1 cellular context compared by ENCODE assay signal in the genomic region with DNA sequence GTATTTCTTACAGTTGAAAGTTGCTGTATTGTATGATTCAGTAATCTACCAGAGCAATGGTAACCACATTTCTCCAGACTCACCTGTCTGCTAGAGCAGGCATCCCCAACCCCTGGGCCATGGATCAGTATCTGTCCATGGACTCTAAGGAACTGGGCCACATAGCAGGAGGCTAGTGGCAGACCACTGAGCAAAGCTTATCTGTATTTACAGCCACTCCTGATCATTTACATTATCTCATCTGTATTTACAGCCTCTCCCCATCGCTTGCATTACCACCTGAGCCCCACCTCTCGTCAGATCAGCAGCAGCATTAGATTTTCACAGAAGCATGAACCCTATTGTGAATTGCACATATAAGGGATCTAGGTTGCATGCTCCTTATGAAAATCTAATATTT.
TF ChIP-seq lines count a peak whose summit lies in the region.

No MANE protein-coding gene starts in this region.

TF ChIP-seq in GM23338, 12 proteins besides CTCF, POLR2A, EP300 and RAD21:
- TF ChIP-seq, protein P1, sequence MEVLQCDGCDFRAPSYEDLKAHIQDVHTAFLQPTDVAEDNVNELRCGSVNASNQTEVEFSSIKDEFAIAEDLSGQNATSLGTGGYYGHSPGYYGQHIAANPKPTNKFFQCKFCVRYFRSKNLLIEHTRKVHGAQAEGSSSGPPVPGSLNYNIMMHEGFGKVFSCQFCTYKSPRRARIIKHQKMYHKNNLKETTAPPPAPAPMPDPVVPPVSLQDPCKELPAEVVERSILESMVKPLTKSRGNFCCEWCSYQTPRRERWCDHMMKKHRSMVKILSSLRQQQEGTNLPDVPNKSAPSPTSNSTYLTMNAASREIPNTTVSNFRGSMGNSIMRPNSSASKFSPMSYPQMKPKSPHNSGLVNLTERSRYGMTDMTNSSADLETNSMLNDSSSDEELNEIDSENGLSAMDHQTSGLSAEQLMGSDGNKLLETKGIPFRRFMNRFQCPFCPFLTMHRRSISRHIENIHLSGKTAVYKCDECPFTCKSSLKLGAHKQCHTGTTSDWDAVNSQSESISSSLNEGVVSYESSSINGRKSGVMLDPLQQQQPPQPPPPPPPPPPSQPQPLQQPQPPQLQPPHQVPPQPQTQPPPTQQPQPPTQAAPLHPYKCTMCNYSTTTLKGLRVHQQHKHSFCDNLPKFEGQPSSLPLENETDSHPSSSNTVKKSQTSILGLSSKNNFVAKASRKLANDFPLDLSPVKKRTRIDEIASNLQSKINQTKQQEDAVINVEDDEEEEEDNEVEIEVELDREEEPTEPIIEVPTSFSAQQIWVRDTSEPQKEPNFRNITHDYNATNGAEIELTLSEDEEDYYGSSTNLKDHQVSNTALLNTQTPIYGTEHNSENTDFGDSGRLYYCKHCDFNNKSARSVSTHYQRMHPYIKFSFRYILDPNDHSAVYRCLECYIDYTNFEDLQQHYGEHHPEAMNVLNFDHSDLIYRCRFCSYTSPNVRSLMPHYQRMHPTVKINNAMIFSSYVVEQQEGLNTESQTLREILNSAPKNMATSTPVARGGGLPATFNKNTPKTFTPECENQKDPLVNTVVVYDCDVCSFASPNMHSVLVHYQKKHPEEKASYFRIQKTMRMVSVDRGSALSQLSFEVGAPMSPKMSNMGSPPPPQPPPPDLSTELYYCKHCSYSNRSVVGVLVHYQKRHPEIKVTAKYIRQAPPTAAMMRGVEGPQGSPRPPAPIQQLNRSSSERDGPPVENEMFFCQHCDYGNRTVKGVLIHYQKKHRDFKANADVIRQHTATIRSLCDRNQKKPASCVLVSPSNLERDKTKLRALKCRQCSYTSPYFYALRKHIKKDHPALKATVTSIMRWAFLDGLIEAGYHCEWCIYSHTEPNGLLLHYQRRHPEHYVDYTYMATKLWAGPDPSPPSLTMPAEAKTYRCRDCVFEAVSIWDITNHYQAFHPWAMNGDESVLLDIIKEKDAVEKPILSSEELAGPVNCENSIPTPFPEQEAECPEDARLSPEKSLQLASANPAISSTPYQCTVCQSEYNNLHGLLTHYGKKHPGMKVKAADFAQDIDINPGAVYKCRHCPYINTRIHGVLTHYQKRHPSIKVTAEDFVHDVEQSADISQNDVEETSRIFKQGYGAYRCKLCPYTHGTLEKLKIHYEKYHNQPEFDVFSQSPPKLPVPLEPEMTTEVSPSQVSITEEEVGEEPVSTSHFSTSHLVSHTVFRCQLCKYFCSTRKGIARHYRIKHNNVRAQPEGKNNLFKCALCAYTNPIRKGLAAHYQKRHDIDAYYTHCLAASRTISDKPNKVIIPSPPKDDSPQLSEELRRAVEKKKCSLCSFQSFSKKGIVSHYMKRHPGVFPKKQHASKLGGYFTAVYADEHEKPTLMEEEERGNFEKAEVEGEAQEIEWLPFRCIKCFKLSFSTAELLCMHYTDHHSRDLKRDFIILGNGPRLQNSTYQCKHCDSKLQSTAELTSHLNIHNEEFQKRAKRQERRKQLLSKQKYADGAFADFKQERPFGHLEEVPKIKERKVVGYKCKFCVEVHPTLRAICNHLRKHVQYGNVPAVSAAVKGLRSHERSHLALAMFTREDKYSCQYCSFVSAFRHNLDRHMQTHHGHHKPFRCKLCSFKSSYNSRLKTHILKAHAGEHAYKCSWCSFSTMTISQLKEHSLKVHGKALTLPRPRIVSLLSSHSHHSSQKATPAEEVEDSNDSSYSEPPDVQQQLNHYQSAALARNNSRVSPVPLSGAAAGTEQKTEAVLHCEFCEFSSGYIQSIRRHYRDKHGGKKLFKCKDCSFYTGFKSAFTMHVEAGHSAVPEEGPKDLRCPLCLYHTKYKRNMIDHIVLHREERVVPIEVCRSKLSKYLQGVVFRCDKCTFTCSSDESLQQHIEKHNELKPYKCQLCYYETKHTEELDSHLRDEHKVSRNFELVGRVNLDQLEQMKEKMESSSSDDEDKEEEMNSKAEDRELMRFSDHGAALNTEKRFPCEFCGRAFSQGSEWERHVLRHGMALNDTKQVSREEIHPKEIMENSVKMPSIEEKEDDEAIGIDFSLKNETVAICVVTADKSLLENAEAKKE (CRISPR knock-in tag; IDR thresholded peaks at IDR 0.05) = no peak
